ENCODE assay signal across 8 cellular contexts in genomic region chr13:74575729-74576125, GRCh38.
DNase-seq lines count a peak whose midpoint lies in the region; ATAC-seq and TF ChIP-seq lines count a peak whose summit lies in the region.

No MANE protein-coding gene starts in this region.

- peak overlapping the region; percentile 91 for H3K4me2 ChIP-seq in IMR-90 (ENCODE audit: low read depth, low read length)

- TF ChIP-seq POLR2A in IMR-90 (IDR thresholded peaks at IDR 0.05; ENCODE audit: low read depth, low read length), result no peak

- H4K5ac ChIP-seq in IMR-90 (ENCODE audit: low read depth, low read length), result no peak overlapping the region

- 4% methylated on average over 10 of the region's 29 CpGs; no CpG with 5 or more reads in 1 of the 2 experiments for WGBS in IMR-90 (ENCODE audit: extremely low coverage in 2 of 2, insufficient read length in 1 of 2), 2 experiments
- WGBS in liver, result 2% methylated on average over 29 of the region's 29 CpGs

- no peaks in the 10 kb centered on the region for H3K36me3 ChIP-seq in IMR-90 (ENCODE audit: control insufficient read depth, insufficient read depth, low read length)
- no peaks in the 10 kb centered on the region for H3K36me3 ChIP-seq in liver (ENCODE audit: control insufficient read depth in 4 of 4, insufficient read depth in 3 of 4, low read depth in 1 of 4, low read length in 3 of 4)

- intact Hi-C loops in IMR-90 (cut with micrococcal nuclease), result loop anchor here (5.0 kb wide), 1 partner anchor 438 kb away; no protein-coding TSS in a partner anchor
- intact Hi-C loops in activated CD8-positive, alpha-beta T cell treated with anti-CD3 and anti-CD28 coated beads for 36 hours (cut with micrococcal nuclease), result loop anchor here (10.0 kb wide), 1 partner anchor 639 kb away; no protein-coding TSS in a partner anchor

- no peak overlapping the region for H3K56ac ChIP-seq in IMR-90 (ENCODE audit: extremely low read depth, insufficient read depth, low read length)

- POLR2A ChIA-PET in IMR-90 (lab: Charles Lee; ENCODE audit: unreplicated experiment), result no interaction called here
- POLR2A ChIA-PET in activated CD8-positive, alpha-beta T cell treated with anti-CD3 and anti-CD28 coated beads for 36 hours (lab: Charles Lee), result no interaction called here

- H4K20me1 ChIP-seq in IMR-90 (ENCODE audit: insufficient read depth, low read length), result no peaks in the 10 kb centered on the region

- H3K27me3 Mint-ChIP-seq in activated CD8-positive, alpha-beta T cell treated with anti-CD3 and anti-CD28 coated beads for 36 hours, result peaks cover 55% of the 10 kb centered on the region

- CTCF ChIA-PET in IMR-90 (lab: Yijun Ruan, JAX), result no interaction called here
- CTCF ChIA-PET in activated CD8-positive, alpha-beta T cell treated with anti-CD3 and anti-CD28 coated beads for 36 hours (lab: Charles Lee), result no interaction called here

- no peak overlapping the region for H3K18ac ChIP-seq in IMR-90 (ENCODE audit: low read depth, low read length)

- no peak for TF ChIP-seq CTCF in IMR-90 (conservative IDR thresholded peaks at IDR 0.05; ENCODE audit: low read depth, low read length)
- TF ChIP-seq CTCF in activated CD8-positive, alpha-beta T cell treated with anti-CD3 and anti-CD28 coated beads for 36 hours (IDR thresholded peaks at IDR 0.05), result no peak
- TF ChIP-seq CTCF in liver (IDR thresholded peaks at IDR 0.05; ENCODE audit: low read depth, low read length, missing input control), result no peak

- dilution Hi-C loops in IMR-90 (cut with HindIII; ENCODE audit: low sequenced_read_pairs, unreplicated experiment), result no loop called here

- H3K27ac ChIP-seq in IMR-90 (ENCODE audit: insufficient read depth, low read length) (no peak overlapping the region), liver (ENCODE audit: low read depth in 1 of 2, low read length in 2 of 2) (no peak overlapping the region)

- H3K9me3 Mint-ChIP-seq in activated CD8-positive, alpha-beta T cell treated with anti-CD3 and anti-CD28 coated beads for 36 hours, result no peaks in the 10 kb centered on the region

- no peak overlapping the region for H2AK9ac ChIP-seq in IMR-90 (replicated peaks; ENCODE audit: low read depth, low read length, poor library complexity)

- H3K23ac ChIP-seq in IMR-90 (ENCODE audit: low read depth, low read length), result 0 out of 2 replicates have a peak overlapping the region, but pooled peaks have one; percentile 52

- no peak overlapping the region for H3K4ac ChIP-seq in IMR-90 (ENCODE audit: low read depth, low read length)

- H3K9me3 ChIP-seq in IMR-90 (ENCODE audit: control insufficient read depth, insufficient read depth, low read length) (no peaks in the 10 kb centered on the region), liver (ENCODE audit: control insufficient read depth in 4 of 4, low read length in 3 of 4) (no peaks in the 10 kb centered on the region)

- H3K4me3 Mint-ChIP-seq in activated CD8-positive, alpha-beta T cell treated with anti-CD3 and anti-CD28 coated beads for 36 hours, result peak overlapping the region; percentile 70

- H3K4me3 ChIP-seq in IMR-90 (ENCODE audit: insufficient read depth, low read depth, low read length) (peak overlapping the region; percentile 23), liver (ENCODE audit: low read depth in 1 of 3, low read length in 3 of 3) (peak overlapping the region in 2 of 3 donors; percentile 20 to 28)

- in situ Hi-C loops in IMR-90 (cut with MboI; ENCODE audit: low sequenced_read_pairs), result no loop called here

- H3K27me3 ChIP-seq in IMR-90 (ENCODE audit: control insufficient read depth, insufficient read depth, low read length) (peaks cover 6% of the 10 kb centered on the region; the same call in 1 of the 2 replicates), liver (ENCODE audit: control insufficient read depth in 4 of 4, insufficient read depth in 4 of 4, low read length in 3 of 4) (peaks cover 0 to 4% (median 2%) of the 10 kb centered on the region in 4 donors)

- H3K4me1 ChIP-seq in IMR-90 (ENCODE audit: control insufficient read depth, insufficient read depth, low read length), result peaks cover 2% of the 10 kb centered on the region; the same call in 1 of the 2 replicates
- H3K4me1 ChIP-seq in liver (ENCODE audit: control insufficient read depth in 4 of 4, insufficient read depth in 4 of 4, low read length in 3 of 4), result peaks cover 0 to 3% (median 1%) of the 10 kb centered on the region in 4 donors

- no peak for TF ChIP-seq RAD21 in IMR-90 (IDR thresholded peaks at IDR 0.05; ENCODE audit: low read length)
- TF ChIP-seq RAD21 in liver (IDR thresholded peaks at IDR 0.05), result peak; percentile 36 to 42

- no peak overlapping the region for H2BK120ac ChIP-seq in IMR-90 (ENCODE audit: low read depth, low read length)

- no peak overlapping the region for H3K14ac ChIP-seq in IMR-90 (replicated peaks; ENCODE audit: low read depth, low read length)

- peak; percentile 97 for ATAC-seq in IMR-90 (ENCODE audit: low read depth)
- peak; percentile 94 for ATAC-seq in activated CD8-positive, alpha-beta T cell treated with anti-CD3 and anti-CD28 coated beads for 36 hours
- no peak for ATAC-seq in GM19467 (IDR thresholded peaks at IDR 0.05; ENCODE audit: unreplicated experiment)
- no peak for ATAC-seq in GM18867 (IDR thresholded peaks at IDR 0.05; ENCODE audit: unreplicated experiment)

- peak; percentile 36 for DNase-seq in DMS153 (lab: John Stamatoyannopoulos, UW)
- peak; percentile 33 for DNase-seq in IMR-90
- peak; percentile 69 for DNase-seq in activated CD8-positive, alpha-beta T cell treated with anti-CD3 and anti-CD28 coated beads for 36 hours
- DNase-seq in ecto neural progenitor cell (ENCODE audit: low spot score), result peak; percentile 89
- DNase-seq in stimulated activated CD4-positive, alpha-beta T cell treated with anti-CD3 and anti-CD28 coated beads, Interleukin-2, amount 100 ng/mL, for 24 hours, result peak; percentile 45 to 67

- H3K4me1 Mint-ChIP-seq in activated CD8-positive, alpha-beta T cell treated with anti-CD3 and anti-CD28 coated beads for 36 hours (ENCODE audit: low read depth), result peaks cover 10% of the 10 kb centered on the region

- H3K9ac ChIP-seq in IMR-90 (ENCODE audit: low read depth, low read length) (peak overlapping the region; percentile 20), liver (ENCODE audit: low read depth in 1 of 2, low read length in 2 of 2) (no peak overlapping the region)

- H3K79me1 ChIP-seq in IMR-90 (ENCODE audit: low read depth in 1 of 2, low read length in 2 of 2), result no peaks in the 10 kb centered on the region

- no peak overlapping the region for H2BK5ac ChIP-seq in IMR-90 (ENCODE audit: low read depth, low read length, poor library complexity, severe bottlenecking)

- BruUV-seq in IMR-90 (replicated peaks; lab: Mats Ljungman, UMichigan), result no TSS peak

- no peak overlapping the region for H4K91ac ChIP-seq in IMR-90 (ENCODE audit: insufficient read depth, low read depth, low read length)

- H2BK15ac ChIP-seq in IMR-90 (ENCODE audit: low read depth, low read length), result no peak overlapping the region

- peak overlapping the region; percentile 78 for H2AFZ ChIP-seq in IMR-90 (replicated peaks; ENCODE audit: low read length, poor library complexity)

- H3K27ac Mint-ChIP-seq in activated CD8-positive, alpha-beta T cell treated with anti-CD3 and anti-CD28 coated beads for 36 hours, result no peak overlapping the region

- no peaks in the 10 kb centered on the region for H3K9me1 ChIP-seq in IMR-90 (ENCODE audit: insufficient read depth, low read length)

- H2AK5ac ChIP-seq in IMR-90 (ENCODE audit: low read depth, low read length), result no peak overlapping the region

- no peaks in the 10 kb centered on the region for H3K36me3 Mint-ChIP-seq in activated CD8-positive, alpha-beta T cell treated with anti-CD3 and anti-CD28 coated beads for 36 hours (ENCODE audit: low read depth)

- H2BK20ac ChIP-seq in IMR-90 (ENCODE audit: low read depth, low read length), result no peak overlapping the region

- peak overlapping the region in 1 of 2 experiments; percentile 12; a peak in 1 of 4 replicates for H4K8ac ChIP-seq in IMR-90 (ENCODE audit: low read depth in 2 of 2, low read length in 2 of 2)

TF ChIP-seq in IMR-90, 13 proteins besides CTCF, POLR2A, EP300 and RAD21:
- peak; percentile 22; the same call in 1 of the 2 replicates for TF ChIP-seq BHLHE40 (IDR thresholded peaks at IDR 0.05; ENCODE audit: low read depth, low read length)
- no peak for TF ChIP-seq USF2 (IDR thresholded peaks at IDR 0.05; ENCODE audit: low read depth, low read length)

TF ChIP-seq in liver, 16 proteins besides CTCF, POLR2A, EP300 and RAD21 (continues in another document):
- TF ChIP-seq TAF1 (conservative IDR thresholded peaks at IDR 0.05) (no peak), MAX (IDR thresholded peaks at IDR 0.05) (no peak), GABPA (IDR thresholded peaks at IDR 0.05 in 1 of 2, conservative IDR thresholded peaks at IDR 0.05 in 1 of 2) (no peak), HNF4G (IDR thresholded peaks at IDR 0.05) (no peak), SP1 (IDR thresholded peaks at IDR 0.05) (no peak), ATF3 (IDR thresholded peaks at IDR 0.05) (no peak), JUND (IDR thresholded peaks at IDR 0.05) (no peak), FOXA2 (IDR thresholded peaks at IDR 0.05) (no peak), ZBTB33 (IDR thresholded peaks at IDR 0.05) (no peak), EGR1 (IDR thresholded peaks at IDR 0.05; ENCODE audit: low read depth in 2 of 2) (no peak), YY1 (IDR thresholded peaks at IDR 0.05) (no peak)

Comparison
In these comparisons a context has a peak if more than half of its experiments do, and no peak if none do; other contexts are left out.
1. DNase-seq: peak in every context shown above with its lines; median percentile 89 in ecto neural progenitor cell; 69 in activated CD8-positive, alpha-beta T cell treated with anti-CD3 and anti-CD28 coated beads for 36 hours; 56 in stimulated activated CD4-positive, alpha-beta T cell treated with anti-CD3 and anti-CD28 coated beads, Interleukin-2, amount 100 ng/mL, for 24 hours; 36 in DMS153; 33 in IMR-90.
2. ATAC-seq: peak in IMR-90 (single experiment) and activated CD8-positive, alpha-beta T cell treated with anti-CD3 and anti-CD28 coated beads for 36 hours (single experiment); none in GM19467 (single experiment) and GM18867 (single experiment).